ENCODE assay signal across 13 cellular contexts in the genomic region with DNA sequence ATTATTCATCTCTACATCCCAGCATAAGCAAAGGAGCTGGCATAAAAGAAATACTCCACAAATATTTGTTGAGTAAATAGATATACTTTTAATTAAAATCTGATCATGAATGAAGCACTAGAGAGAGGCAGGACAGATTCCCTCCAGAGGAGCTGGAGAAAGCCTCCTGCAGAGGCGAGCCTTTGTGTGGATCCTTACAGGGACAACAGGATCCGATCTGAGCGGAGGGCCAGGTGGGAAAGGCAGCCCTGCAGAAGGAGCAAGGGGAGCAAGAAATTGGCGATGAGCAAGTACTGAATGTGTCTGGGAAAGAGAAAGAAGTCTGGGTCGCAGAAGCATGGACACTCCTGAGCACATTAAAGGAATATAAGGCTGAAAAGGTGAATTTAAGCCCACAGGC.
"Had no signal": no experiment of that assay in that cellular context is flagged by ENCODE, and none has a peak within 500 bp of the region (broad histone marks: within the 10 kb centered on the region; RNA-seq: fewer than 3 reads in every experiment).

No MANE protein-coding gene starts in this region.

- H3K36me3 Mint-ChIP-seq: activated naive CD4-positive, alpha-beta T cell treated with anti-CD3 and anti-CD28 coated beads, Interleukin-2, amount 10 ng/mL, durations not matched to agents 7 days and 5 days had no signal

- H3K27ac ChIP-seq: gastroesophageal sphincter, left lung, pancreas, thyroid gland had no signal

- ATAC-seq: gastroesophageal sphincter, left lung, pancreas had no signal

- H3K9me3 ChIP-seq: gastroesophageal sphincter, left lung, pancreas, thyroid gland, uterus had no signal

- H3K9me3 Mint-ChIP-seq: activated naive CD4-positive, alpha-beta T cell treated with anti-CD3 and anti-CD28 coated beads, Interleukin-2, amount 10 ng/mL, durations not matched to agents 7 days and 5 days; activated T-helper 2 cell treated with anti-CD3 and anti-CD28 coated beads, Interferon-gamma antibody, Interleukin-2, Interleukin-4, amounts not matched to agents 10 μg/mL and 5 μg/mL and 100 μg/mL, durations not matched to agents 14 hours and 24 hours and 36 hours had no signal

- H3K27me3 ChIP-seq: pancreas, thyroid gland, uterus had no signal

- DNase-seq: activated CD4-positive, alpha-beta T cell treated with anti-CD3 and anti-CD28 coated beads, Interleukin-2, amount 50 U/mL, for 48 hours; activated naive CD4-positive, alpha-beta T cell treated with anti-CD3 and anti-CD28 coated beads, Interleukin-2, amount 10 ng/mL, durations not matched to agents 7 days and 5 days; activated T-cell treated with anti-CD3 and anti-CD28 coated beads, Interleukin-2, amount 50 U/mL, for 1 hour; erythroblast; kidney; left lung; pancreas; stimulated activated CD4-positive, alpha-beta T cell treated with anti-CD3 and anti-CD28 coated beads, Interleukin-12 subunit alpha, Interleukin-12 subunit beta, amount 100 ng/mL, for 4 hours; stimulated activated CD4-positive, alpha-beta T cell treated with anti-CD3 and anti-CD28 coated beads, Interleukin-2, amount 100 ng/mL, for 24 hours; thyroid gland; uterus had no signal

- H3K27ac Mint-ChIP-seq: activated naive CD4-positive, alpha-beta T cell treated with anti-CD3 and anti-CD28 coated beads, Interleukin-2, amount 10 ng/mL, durations not matched to agents 7 days and 5 days; activated T-helper 2 cell treated with anti-CD3 and anti-CD28 coated beads, Interferon-gamma antibody, Interleukin-2, Interleukin-4, amounts not matched to agents 10 μg/mL and 5 μg/mL and 100 μg/mL, durations not matched to agents 14 hours and 24 hours and 36 hours had no signal

- H3K36me3 ChIP-seq: gastroesophageal sphincter, left lung, pancreas, thyroid gland, uterus had no signal

- H3K4me3 Mint-ChIP-seq: activated naive CD4-positive, alpha-beta T cell treated with anti-CD3 and anti-CD28 coated beads, Interleukin-2, amount 10 ng/mL, durations not matched to agents 7 days and 5 days had no signal

- H3K4me3 ChIP-seq: gastroesophageal sphincter, left lung, pancreas, thyroid gland, uterus had no signal
